In the genomic region with DNA sequence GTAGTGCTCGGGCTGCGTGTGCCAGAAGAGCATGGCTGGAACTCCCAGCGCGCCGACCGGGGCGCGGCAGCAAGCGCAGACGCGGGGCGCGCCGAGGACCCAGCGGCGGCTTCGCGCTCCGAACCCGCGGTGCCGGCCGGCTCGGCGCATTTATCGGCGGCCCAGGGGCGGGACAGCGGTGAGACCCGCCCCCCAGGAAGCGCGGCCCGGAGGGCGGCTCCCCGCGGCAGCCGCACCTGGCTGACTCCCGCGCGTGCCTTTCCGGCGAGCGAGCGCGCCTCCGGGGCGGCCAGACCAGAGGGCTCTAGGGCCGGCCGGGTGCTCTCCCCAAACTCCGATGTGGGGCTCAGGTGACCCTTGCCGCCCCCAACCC, we compare ENCODE assay signal across 1 cellular context.
TF ChIP-seq lines count a peak whose summit lies in the region.

A gene with protein sequence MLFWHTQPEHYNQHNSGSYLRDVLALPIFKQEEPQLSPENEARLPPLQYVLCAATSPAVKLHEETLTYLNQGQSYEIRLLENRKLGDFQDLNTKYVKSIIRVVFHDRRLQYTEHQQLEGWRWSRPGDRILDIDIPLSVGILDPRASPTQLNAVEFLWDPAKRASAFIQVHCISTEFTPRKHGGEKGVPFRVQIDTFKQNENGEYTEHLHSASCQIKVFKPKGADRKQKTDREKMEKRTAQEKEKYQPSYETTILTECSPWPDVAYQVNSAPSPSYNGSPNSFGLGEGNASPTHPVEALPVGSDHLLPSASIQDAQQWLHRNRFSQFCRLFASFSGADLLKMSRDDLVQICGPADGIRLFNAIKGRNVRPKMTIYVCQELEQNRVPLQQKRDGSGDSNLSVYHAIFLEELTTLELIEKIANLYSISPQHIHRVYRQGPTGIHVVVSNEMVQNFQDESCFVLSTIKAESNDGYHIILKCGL (minus strand): TSS at position 126 of the 373 bp plus-strand sequence. CDS start 93 bp downstream, at position 33.

TF ChIP-seq in SK-N-SH treated with all-trans-retinoic acid at 6 μM for 48 hours, 23 proteins besides CTCF, POLR2A, EP300 and RAD21 (continued from another document):
- TF ChIP-seq, protein P1, sequence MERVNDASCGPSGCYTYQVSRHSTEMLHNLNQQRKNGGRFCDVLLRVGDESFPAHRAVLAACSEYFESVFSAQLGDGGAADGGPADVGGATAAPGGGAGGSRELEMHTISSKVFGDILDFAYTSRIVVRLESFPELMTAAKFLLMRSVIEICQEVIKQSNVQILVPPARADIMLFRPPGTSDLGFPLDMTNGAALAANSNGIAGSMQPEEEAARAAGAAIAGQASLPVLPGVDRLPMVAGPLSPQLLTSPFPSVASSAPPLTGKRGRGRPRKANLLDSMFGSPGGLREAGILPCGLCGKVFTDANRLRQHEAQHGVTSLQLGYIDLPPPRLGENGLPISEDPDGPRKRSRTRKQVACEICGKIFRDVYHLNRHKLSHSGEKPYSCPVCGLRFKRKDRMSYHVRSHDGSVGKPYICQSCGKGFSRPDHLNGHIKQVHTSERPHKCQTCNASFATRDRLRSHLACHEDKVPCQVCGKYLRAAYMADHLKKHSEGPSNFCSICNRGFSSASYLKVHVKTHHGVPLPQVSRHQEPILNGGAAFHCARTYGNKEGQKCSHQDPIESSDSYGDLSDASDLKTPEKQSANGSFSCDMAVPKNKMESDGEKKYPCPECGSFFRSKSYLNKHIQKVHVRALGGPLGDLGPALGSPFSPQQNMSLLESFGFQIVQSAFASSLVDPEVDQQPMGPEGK (CRISPR knock-in tag; IDR thresholded peaks at IDR 0.05; ENCODE audit: borderline replicate concordance): no peak
- TF ChIP-seq ISL1 (CRISPR knock-in tag; IDR thresholded peaks at IDR 0.05) (no peak), ZNF70 (CRISPR knock-in tag; IDR thresholded peaks at IDR 0.05) (no peak), ARNTL (CRISPR knock-in tag; IDR thresholded peaks at IDR 0.05; ENCODE audit: borderline replicate concordance, low read depth) (no peak), BACH2 (CRISPR knock-in tag; IDR thresholded peaks at IDR 0.05; ENCODE audit: borderline replicate concordance) (no peak), TOX (CRISPR knock-in tag; IDR thresholded peaks at IDR 0.05; ENCODE audit: borderline replicate concordance) (no peak)
- TF ChIP-seq, protein P2, sequence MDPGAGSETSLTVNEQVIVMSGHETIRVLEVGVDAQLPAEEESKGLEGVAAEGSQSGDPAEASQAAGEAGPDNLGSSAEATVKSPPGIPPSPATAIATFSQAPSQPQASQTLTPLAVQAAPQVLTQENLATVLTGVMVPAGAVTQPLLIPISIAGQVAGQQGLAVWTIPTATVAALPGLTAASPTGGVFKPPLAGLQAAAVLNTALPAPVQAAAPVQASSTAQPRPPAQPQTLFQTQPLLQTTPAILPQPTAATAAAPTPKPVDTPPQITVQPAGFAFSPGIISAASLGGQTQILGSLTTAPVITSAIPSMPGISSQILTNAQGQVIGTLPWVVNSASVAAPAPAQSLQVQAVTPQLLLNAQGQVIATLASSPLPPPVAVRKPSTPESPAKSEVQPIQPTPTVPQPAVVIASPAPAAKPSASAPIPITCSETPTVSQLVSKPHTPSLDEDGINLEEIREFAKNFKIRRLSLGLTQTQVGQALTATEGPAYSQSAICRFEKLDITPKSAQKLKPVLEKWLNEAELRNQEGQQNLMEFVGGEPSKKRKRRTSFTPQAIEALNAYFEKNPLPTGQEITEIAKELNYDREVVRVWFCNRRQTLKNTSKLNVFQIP (CRISPR knock-in tag; IDR thresholded peaks at IDR 0.05; ENCODE audit: borderline replicate concordance, low read depth): no peak
- TF ChIP-seq, protein P3, sequence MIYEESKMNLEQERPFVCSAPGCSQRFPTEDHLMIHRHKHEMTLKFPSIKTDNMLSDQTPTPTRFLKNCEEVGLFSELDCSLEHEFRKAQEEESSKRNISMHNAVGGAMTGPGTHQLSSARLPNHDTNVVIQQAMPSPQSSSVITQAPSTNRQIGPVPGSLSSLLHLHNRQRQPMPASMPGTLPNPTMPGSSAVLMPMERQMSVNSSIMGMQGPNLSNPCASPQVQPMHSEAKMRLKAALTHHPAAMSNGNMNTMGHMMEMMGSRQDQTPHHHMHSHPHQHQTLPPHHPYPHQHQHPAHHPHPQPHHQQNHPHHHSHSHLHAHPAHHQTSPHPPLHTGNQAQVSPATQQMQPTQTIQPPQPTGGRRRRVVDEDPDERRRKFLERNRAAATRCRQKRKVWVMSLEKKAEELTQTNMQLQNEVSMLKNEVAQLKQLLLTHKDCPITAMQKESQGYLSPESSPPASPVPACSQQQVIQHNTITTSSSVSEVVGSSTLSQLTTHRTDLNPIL (CRISPR knock-in tag; IDR thresholded peaks at IDR 0.05; ENCODE audit: low read depth): no peak
- TF ChIP-seq, protein P4, sequence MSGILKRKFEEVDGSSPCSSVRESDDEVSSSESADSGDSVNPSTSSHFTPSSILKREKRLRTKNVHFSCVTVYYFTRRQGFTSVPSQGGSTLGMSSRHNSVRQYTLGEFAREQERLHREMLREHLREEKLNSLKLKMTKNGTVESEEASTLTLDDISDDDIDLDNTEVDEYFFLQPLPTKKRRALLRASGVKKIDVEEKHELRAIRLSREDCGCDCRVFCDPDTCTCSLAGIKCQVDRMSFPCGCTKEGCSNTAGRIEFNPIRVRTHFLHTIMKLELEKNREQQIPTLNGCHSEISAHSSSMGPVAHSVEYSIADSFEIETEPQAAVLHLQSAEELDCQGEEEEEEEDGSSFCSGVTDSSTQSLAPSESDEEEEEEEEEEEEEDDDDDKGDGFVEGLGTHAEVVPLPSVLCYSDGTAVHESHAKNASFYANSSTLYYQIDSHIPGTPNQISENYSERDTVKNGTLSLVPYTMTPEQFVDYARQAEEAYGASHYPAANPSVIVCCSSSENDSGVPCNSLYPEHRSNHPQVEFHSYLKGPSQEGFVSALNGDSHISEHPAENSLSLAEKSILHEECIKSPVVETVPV (CRISPR knock-in tag; IDR thresholded peaks at IDR 0.05): no peak
TF ChIP-seq in SK-N-SH treated with all-trans-retinoic acid at 6 μM for 48 hours: peak in this region for 0.
